Comparison of ENCODE assay signal across 7 cellular contexts in the genomic region with DNA sequence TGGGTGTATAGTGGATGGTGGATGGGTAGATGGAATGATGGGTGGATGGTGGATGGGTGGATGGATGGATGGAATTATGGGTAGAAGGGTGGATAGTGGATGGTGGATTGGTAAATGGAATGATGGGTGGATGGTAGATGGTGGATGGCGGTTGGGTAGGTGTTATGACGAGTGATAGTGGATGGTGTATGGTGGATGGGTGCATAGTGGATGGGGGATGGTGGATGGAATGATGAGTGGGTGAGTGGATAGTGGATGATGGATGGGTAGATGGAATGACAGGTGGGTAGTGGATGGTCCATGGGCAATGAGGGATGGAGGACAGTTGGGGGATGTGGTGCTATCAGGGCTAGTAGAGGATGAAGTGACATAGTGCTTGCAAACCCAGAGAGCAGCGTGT.
"Had no signal": no experiment of that assay in that cellular context is flagged by ENCODE, and none has a peak within 500 bp of the region (broad histone marks: within the 10 kb centered on the region; RNA-seq: fewer than 3 reads in every experiment).

No MANE protein-coding gene starts in this region.

- H2AFZ ChIP-seq: GM23338 had no signal

- H3K9ac ChIP-seq: KMS-11 had no signal

- H3K4me2 ChIP-seq: GM23338, KMS-11 had no signal

- DNase-seq: H7, KBM-7 had no signal

- ATAC-seq: GM23338, HCT116 had no signal

- H3K27ac ChIP-seq: KMS-11 had no signal

- H3K9me3 ChIP-seq: HAP-1 had no signal

- FAIRE-seq: HTR-8/SVneo had no signal

- H3K4me3 ChIP-seq: GM23338, HAP-1 had no signal

- H3K4me1 ChIP-seq: HAP-1 had no signal
